ENCODE assay signal across 8 cellular contexts in the genomic region with DNA sequence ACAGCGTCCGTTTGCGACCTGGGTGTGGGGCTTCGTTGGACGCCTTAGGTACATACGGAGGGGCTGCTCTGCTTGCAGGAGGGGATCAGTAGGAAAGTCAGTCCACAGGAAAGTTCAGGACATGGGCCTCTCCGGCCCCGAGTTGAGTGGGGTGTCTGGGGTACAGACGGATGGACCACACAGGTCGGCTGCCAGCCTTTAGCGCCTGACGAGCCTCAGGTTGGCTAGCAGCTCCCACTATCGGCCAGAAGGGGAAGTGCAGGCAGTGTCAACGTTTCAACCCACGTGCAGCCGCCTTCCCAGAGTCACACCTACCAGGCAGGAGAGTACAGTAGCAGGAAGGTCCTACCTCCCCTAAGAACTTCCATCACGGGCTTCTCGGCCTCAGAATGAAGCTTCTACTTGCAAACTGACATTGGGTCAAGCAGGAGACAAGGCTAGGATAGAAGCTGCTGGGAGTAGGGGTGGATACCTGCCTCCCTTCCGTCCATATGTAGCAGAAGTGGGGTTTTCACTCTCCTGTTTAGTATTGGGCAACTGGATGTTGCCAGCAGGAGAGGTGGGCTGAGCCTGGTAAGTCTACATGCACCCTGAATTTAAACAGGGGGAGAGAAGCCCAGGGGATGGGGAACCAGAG. TPM values are rescaled to one million over a fixed set of nuclear protein-coding genes. Genes with fewer than 3 reads are reported as not detected.
A peak's percentile ranks its signal among the peaks of the same experiment; 100 is the strongest.
DNase-seq lines count a peak whose midpoint lies in the region; FAIRE-seq and TF ChIP-seq lines count a peak whose summit lies in the region.

No MANE protein-coding gene starts in this region.

- TF ChIP-seq POLR2A in H54 (IDR thresholded peaks at IDR 0.05; ENCODE audit: low read depth, low read length) = no peak
- no peak for TF ChIP-seq POLR2A in NB4 (IDR thresholded peaks at IDR 0.05; ENCODE audit: extremely low read depth, insufficient read length)

- peak; percentile 90 for TF ChIP-seq CTCF in NB4 (IDR thresholded peaks at IDR 0.05; ENCODE audit: low read depth, low read length)

- in situ Hi-C loops in T47D (cut with HindIII; ENCODE audit: low pct_unique_long_range_greater_than_20kb, low sequenced_read_pairs) = no loop called here

- no peak for FAIRE-seq in H54 (lab: Jason Lieb, UNC)

- H3K4me3 ChIP-seq in NB4 (ENCODE audit: low read depth, low read length) = no peak overlapping the region

- DNase-seq in GDM1 (lab: John Stamatoyannopoulos, UW) = peak; percentile 54
- peak; percentile 71 for DNase-seq in H54 (ENCODE audit: insufficient read length, low spot score)
- peak; percentile 62 for DNase-seq in NB4 (ENCODE audit: low read depth)
- peak; percentile 53 for DNase-seq in UCSD-AML1 (lab: John Stamatoyannopoulos, UW; ENCODE audit: unreplicated experiment)
- peak; percentile 43 to 74 for DNase-seq in T47D (ENCODE audit: low read depth in 1 of 2, low spot score in 1 of 2)
- peak; percentile 80 for DNase-seq in islet precursor cell
- peak; percentile 72 to 78 for DNase-seq in stimulated activated CD4-positive, alpha-beta T cell treated with anti-CD3 and anti-CD28 coated beads, Interleukin-2, amount 100 ng/mL, for 24 hours
- no peak for DNase-seq in occipital lobe (lab: John Stamatoyannopoulos, UW)

RNA-seq across cellular contexts. Expression of a gene that starts 1.8 kb away (rescaled TPM):
- 0.16 TPM for total RNA-seq in occipital lobe
